In genomic region chr3:82376883-82377282, GRCh38 we compare ENCODE assay signal across 26 cellular contexts.
A peak's percentile ranks its signal among the peaks of the same experiment; 100 is the strongest.
DNase-seq lines count a peak whose midpoint lies in the region; TF ChIP-seq lines count a peak whose summit lies in the region.
"Had no signal": no experiment of that assay in that cellular context is flagged by ENCODE, and none has a peak within 500 bp of the region (broad histone marks: within the 10 kb centered on the region; RNA-seq: fewer than 3 reads in every experiment).

No MANE protein-coding gene starts in this region.

- H3K4me1 Mint-ChIP-seq in T-helper 2 cell treated with Interferon-gamma antibody and Interleukin-4, amounts not matched to agents 5 μg/mL and 100 μg/mL, for 36 hours (ENCODE audit: low read depth): no peaks in the 10 kb centered on the region

- no peak for TF ChIP-seq EP300 in Ishikawa (IDR thresholded peaks at IDR 0.05; ENCODE audit: borderline replicate concordance)

- peaks cover 39% of the 10 kb centered on the region for H3K9me3 Mint-ChIP-seq in T-helper 2 cell treated with Interferon-gamma antibody and Interleukin-4, amounts not matched to agents 5 μg/mL and 100 μg/mL, for 36 hours

- no peaks in the 10 kb centered on the region for H3K27me3 Mint-ChIP-seq in T-helper 2 cell treated with Interferon-gamma antibody and Interleukin-4, amounts not matched to agents 5 μg/mL and 100 μg/mL, for 36 hours (ENCODE audit: low read depth)

- H3K9ac ChIP-seq in colonic mucosa (ENCODE audit: low read depth in 2 of 2, low read length in 2 of 2): no peak overlapping the region
- H3K9ac ChIP-seq: BLaER1 had no signal

- H3K36me3 ChIP-seq in iPS DF 6.9 (ENCODE audit: control insufficient read depth, insufficient read depth, low read length) (peaks cover 7% of the 10 kb centered on the region; the same call in 1 of the 2 replicates), colonic mucosa (no peaks in the 10 kb centered on the region)
- H3K36me3 ChIP-seq: BLaER1, HAP-1, lower lobe of right lung, neutrophil had no signal

- H3K4me3 ChIP-seq in iPS DF 6.9 (ENCODE audit: low read length) (no peak overlapping the region), colonic mucosa (no peak overlapping the region)
- H3K4me3 ChIP-seq: BLaER1, HAP-1, lower lobe of right lung, psoas muscle had no signal

- intact Hi-C loops in colonic mucosa (cut with DNase I): no loop called here

- peak; percentile 44 for DNase-seq in NCI-H748 (lab: John Stamatoyannopoulos, UW; ENCODE audit: unreplicated experiment)
- no peak for DNase-seq in NCI-H748 treated with DMSO at 0.1 percent for 48 hours (lab: John Stamatoyannopoulos, UW)
- DNase-seq in RPMI8226: peak; percentile 6
- DNase-seq in iPS DF 6.9 (ENCODE audit: low read depth, low spot score): peak; percentile 20
- DNase-seq in colonic mucosa: no peak
- no peak for DNase-seq in NCI-H1694 (lab: John Stamatoyannopoulos, UW)
- DNase-seq in T-helper 2 cell treated with Interferon-gamma antibody and Interleukin-4, amounts not matched to agents 5 μg/mL and 100 μg/mL, for 36 hours (ENCODE audit: low spot score): no peak
- DNase-seq: activated CD4-positive, alpha-beta T cell treated with anti-CD3 and anti-CD28 coated beads, Interleukin-2, amount 50 U/mL, for 1 hour; aorta; central memory CD4-positive, alpha-beta T cell; foreskin fibroblast; hippocampal formation; lower lobe of right lung; NCI-H1105 treated with DMSO at 0.1 percent for 48 hours; NCI-H2081 treated with DMSO at 0.1 percent for 48 hours; NCI-H526; psoas muscle; T-helper 2 cell had no signal

- no peak overlapping the region for H3K4me3 Mint-ChIP-seq in T-helper 2 cell treated with Interferon-gamma antibody and Interleukin-4, amounts not matched to agents 5 μg/mL and 100 μg/mL, for 36 hours
- H3K4me3 Mint-ChIP-seq: activated T-helper 1 cell treated with anti-CD3 and anti-CD28 coated beads, Interleukin-12 subunit alpha, Interleukin-12 subunit beta, Interleukin-2, Interleukin-4 antibody, amounts not matched to agents 30 ng/mL and 10 ng/mL and 1 ng/mL, durations not matched to agents 14 hours and 24 hours and 36 hours had no signal

- H3K9me3 ChIP-seq in iPS DF 6.9 (ENCODE audit: control insufficient read depth, insufficient read depth, low read length): peaks cover 7% of the 10 kb centered on the region
- H3K9me3 ChIP-seq in colonic mucosa: no peaks in the 10 kb centered on the region
- H3K9me3 ChIP-seq: neutrophil, psoas muscle had no signal

- H3K27ac Mint-ChIP-seq in T-helper 2 cell treated with Interferon-gamma antibody and Interleukin-4, amounts not matched to agents 5 μg/mL and 100 μg/mL, for 36 hours: no peak overlapping the region
- H3K27ac Mint-ChIP-seq: activated naive CD4-positive, alpha-beta T cell treated with anti-CD3 and anti-CD28 coated beads, Interleukin-2, amount 50 U/mL, for 72 hours; activated T-helper 1 cell treated with anti-CD3 and anti-CD28 coated beads, Interleukin-12 subunit alpha, Interleukin-12 subunit beta, Interleukin-2, Interleukin-4 antibody, amounts not matched to agents 30 ng/mL and 10 ng/mL and 1 ng/mL, durations not matched to agents 14 hours and 24 hours and 36 hours had no signal

- TF ChIP-seq RAD21 in Ishikawa (IDR thresholded peaks at IDR 0.05; ENCODE audit: low read depth): no peak

- no peak for TF ChIP-seq CTCF in colonic mucosa (IDR thresholded peaks at IDR 0.05)

- no CpG with 5 or more reads among the region's 3 CpGs for WGBS in iPS DF 6.9 (ENCODE audit: insufficient coverage, insufficient read length)

- H3K4me1 ChIP-seq in iPS DF 6.9 (ENCODE audit: control insufficient read depth, insufficient read depth, low read length) (no peaks in the 10 kb centered on the region), colonic mucosa (no peaks in the 10 kb centered on the region)
- H3K4me1 ChIP-seq: BLaER1, Caco-2, HAP-1, lower lobe of right lung, psoas muscle had no signal

- H3K27me3 ChIP-seq in iPS DF 6.9 (ENCODE audit: control insufficient read depth, insufficient read depth, low read length): no peaks in the 10 kb centered on the region
- no peaks in the 10 kb centered on the region for H3K27me3 ChIP-seq in colonic mucosa
- H3K27me3 ChIP-seq: BLaER1, neutrophil had no signal

- no peaks in the 10 kb centered on the region for H3K36me3 Mint-ChIP-seq in T-helper 2 cell treated with Interferon-gamma antibody and Interleukin-4, amounts not matched to agents 5 μg/mL and 100 μg/mL, for 36 hours (ENCODE audit: low read depth)

- H3K27ac ChIP-seq in iPS DF 6.9 (ENCODE audit: low read length): no peak overlapping the region
- no peak overlapping the region for H3K27ac ChIP-seq in colonic mucosa
- H3K27ac ChIP-seq: BLaER1, epithelial cell of prostate, lower lobe of right lung, neutrophil, psoas muscle had no signal

TF ChIP-seq in Ishikawa, 13 proteins besides CTCF, POLR2A, EP300 and RAD21:
- peak; percentile 36 for TF ChIP-seq USF1 (IDR thresholded peaks at IDR 0.05)
- no peak for TF ChIP-seq CREB1 (IDR thresholded peaks at IDR 0.05; ENCODE audit: low read depth)
TF ChIP-seq in Ishikawa: peak in this region for 1.

Comparison
In these comparisons a context has a peak if more than half of its experiments do, and no peak if none do; other contexts are left out.
1. DNase-seq: peak in NCI-H748 (single experiment), RPMI8226 (single experiment) and iPS DF 6.9 (single experiment); none in NCI-H748 treated with DMSO at 0.1 percent for 48 hours (single experiment), colonic mucosa (single experiment), NCI-H1694 (single experiment) and T-helper 2 cell treated with Interferon-gamma antibody and Interleukin-4, amounts not matched to agents 5 μg/mL and 100 μg/mL, for 36 hours (single experiment).